8 cellular contexts compared by ENCODE assay signal in genomic region chr11:66480116-66480938, GRCh38. TPM values are rescaled to one million over a fixed set of nuclear protein-coding genes. Genes with fewer than 3 reads are reported as not detected.
DNase-seq lines count a peak whose midpoint lies in the region; ATAC-seq and TF ChIP-seq lines count a peak whose summit lies in the region.

DPP3 (plus strand) TSS chr11:66480434; CDS start chr11:66482201, 1,767 bp downstream.

- H3K9me3 ChIP-seq in Panc1 (ENCODE audit: control insufficient read depth, insufficient read depth, low read depth, low read length), result no peaks in the 10 kb centered on the region
- H3K9me3 ChIP-seq in esophagus muscularis mucosa, result no peaks in the 10 kb centered on the region

- H3K36me3 ChIP-seq in Panc1 (ENCODE audit: control insufficient read depth, insufficient read depth, low read length) (peaks cover 5% of the 10 kb centered on the region; the same call in 1 of the 2 replicates), esophagus muscularis mucosa (peaks cover 4 to 40% (median 23%) of the 10 kb centered on the region in 4 donors)

- H3K4me3 ChIP-seq in Panc1 (ENCODE audit: low read depth in 2 of 2, low read length in 2 of 2) (peak within 1 kb of the TSS; percentile 77 to 90), esophagus muscularis mucosa (peak within 1 kb of the TSS; percentile 67 to 82 (median 74))

- no TSS peak for BruUV-seq in Panc1 (replicated peaks; lab: Mats Ljungman, UMichigan)

- in situ Hi-C loops in Panc1 (cut with HindIII; ENCODE audit: low pct_unique_long_range_greater_than_20kb, low sequenced_read_pairs), result no loop called here

- intact Hi-C loops in Panc1 (cut with micrococcal nuclease; ENCODE audit: unreplicated experiment), result no loop called here
- intact Hi-C loops in esophagus muscularis mucosa (cut with DNase I), result no loop called here

- under 1% methylated on average over 25 of the region's 62 CpGs for WGBS in esophagus muscularis mucosa

- POLR2A ChIA-PET in Panc1 (lab: Charles Lee), result interaction anchor here (0.5 to 1.0 kb wide), 5 partner anchors 10 to 330 kb away, joined by 3 to 12 read pairs (median 7); no protein-coding TSS in a partner anchor

- H3K27me3 ChIP-seq in Panc1 (ENCODE audit: control insufficient read depth, insufficient read depth, low read length) (no peaks in the 10 kb centered on the region), esophagus muscularis mucosa (no peaks in the 10 kb centered on the region)

- no peak for TF ChIP-seq CTCF in Panc1 (IDR thresholded peaks at IDR 0.05)
- TF ChIP-seq CTCF in esophagus muscularis mucosa (IDR thresholded peaks at IDR 0.05), result peak in 1 of 3 experiments; percentile 10

- ATAC-seq in GM21723 (IDR thresholded peaks at IDR 0.05; ENCODE audit: unreplicated experiment), result peak; percentile 90
- ATAC-seq in Panc1, result peak; percentile 95

- no peak for TF ChIP-seq EP300 in esophagus muscularis mucosa (IDR thresholded peaks at IDR 0.05)

- peak within 1 kb of the TSS; percentile 95 for H3K27ac ChIP-seq in Panc1 (ENCODE audit: low read length)
- H3K27ac ChIP-seq in esophagus muscularis mucosa (replicated peaks in 1 of 4), result peak within 1 kb of the TSS; percentile 90 to 94 (median 94)

- TF ChIP-seq POLR2A in esophagus muscularis mucosa (IDR thresholded peaks at IDR 0.05; ENCODE audit: low read depth), result peak; percentile 91

- peaks cover 4% of the 10 kb centered on the region for H3K4me1 ChIP-seq in Panc1 (ENCODE audit: control insufficient read depth, insufficient read depth, low read length)
- peaks cover 8 to 27% (median 22%) of the 10 kb centered on the region in 4 donors for H3K4me1 ChIP-seq in esophagus muscularis mucosa

- CTCF ChIA-PET in Panc1 (lab: Charles Lee), result interaction anchor here (0.6 to 0.8 kb wide), 3 partner anchors 48 to 168 kb away, joined by 3 to 5 read pairs (median 4); no protein-coding TSS in a partner anchor

- DNase-seq in DMS53 (lab: John Stamatoyannopoulos, UW), result peak; percentile 100
- peak; percentile 99 for DNase-seq in KG1 (lab: John Stamatoyannopoulos, UW)
- peak; percentile 90 for DNase-seq in Panc1 (ENCODE audit: low read depth, low spot score)
- peak; percentile 97 to 98 for DNase-seq in activated T-cell treated with anti-CD3 and anti-CD28 coated beads, Interleukin-2, amount 50 U/mL, for 48 hours
- peak; percentile 99 for DNase-seq in esophagus muscularis mucosa (ENCODE audit: extremely low spot score)
- peak; percentile 98 for DNase-seq in myocyte (ENCODE audit: low read depth)
- DNase-seq in stimulated activated CD8-positive, alpha-beta memory T cell treated with anti-CD3 and anti-CD28 coated beads, Interleukin-7, amount 100 ng/mL, for 48 hours (ENCODE audit: extremely low read depth in 1 of 2, low read depth in 1 of 2), result peak; percentile 96

RNA-seq across cellular contexts. Expression of gene DPP3, which starts in this region (rescaled TPM):
- total RNA-seq in Panc1 (2021; ENCODE audit: unreplicated experiment), result 180 TPM
- polyA plus RNA-seq in Panc1 (2012; ENCODE audit: insufficient read length), result 209 TPM
- 10 to 100 TPM; 17.8 to 33.3 (median 20.2) TPM for total RNA-seq in esophagus muscularis mucosa
- 52.7 TPM in 2 replicates for total RNA-seq in myocyte
- 37.5 TPM for polyA plus RNA-seq in myocyte (2012)

Comparison
In these comparisons a context has a peak if more than half of its experiments do, and no peak if none do; other contexts are left out.
1. Peak in every context shown above with its lines: DNase-seq, ATAC-seq, H3K4me3 ChIP-seq and H3K27ac ChIP-seq.